ENCODE assay signal across 10 cellular contexts in genomic region chr14:35963209-35963608, GRCh38.
DNase-seq lines count a peak whose midpoint lies in the region; ATAC-seq and TF ChIP-seq lines count a peak whose summit lies in the region.
"Had no signal": no experiment of that assay in that cellular context is flagged by ENCODE, and none has a peak within 500 bp of the region (broad histone marks: within the 10 kb centered on the region; RNA-seq: fewer than 3 reads in every experiment).

No MANE protein-coding gene starts in this region.

- no peak for DNase-seq in GM06990 (ENCODE audit: extremely low read depth, insufficient read length)
- no peak for DNase-seq in HFF-Myc (ENCODE audit: extremely low read depth, low read depth)
- DNase-seq in NCI-H748 (lab: John Stamatoyannopoulos, UW; ENCODE audit: unreplicated experiment): peak; percentile 49
- DNase-seq in kidney epithelial cell (ENCODE audit: low read depth): no peak
- DNase-seq in DMS153 treated with DMSO at 0.1 percent for 48 hours (lab: John Stamatoyannopoulos, UW; ENCODE audit: unreplicated experiment): no peak
- DNase-seq: esophagus squamous epithelium; naive thymus-derived CD8-positive, alpha-beta T cell had no signal

- H3K27me3 ChIP-seq in GM06990 (replicated peaks; ENCODE audit: control insufficient read depth, insufficient read depth, low read length) (no peaks in the 10 kb centered on the region; the same call in 1 of the 2 replicates), kidney epithelial cell (ENCODE audit: control insufficient read depth, insufficient read depth, low read length) (no peaks in the 10 kb centered on the region)
- H3K27me3 ChIP-seq: esophagus squamous epithelium had no signal

- no peaks in the 10 kb centered on the region for H3K36me3 ChIP-seq in GM06990 (ENCODE audit: control insufficient read depth, insufficient read depth, low read length)
- no peaks in the 10 kb centered on the region for H3K36me3 ChIP-seq in kidney epithelial cell (ENCODE audit: control insufficient read depth, insufficient read depth, low read length)
- H3K36me3 ChIP-seq: esophagus squamous epithelium had no signal

- no peak for ATAC-seq in GM21717 (IDR thresholded peaks at IDR 0.05; ENCODE audit: unreplicated experiment)
- no peak for ATAC-seq in GM18517 (IDR thresholded peaks at IDR 0.05; ENCODE audit: unreplicated experiment)
- ATAC-seq in GM18861 (IDR thresholded peaks at IDR 0.05; ENCODE audit: unreplicated experiment): no peak
- ATAC-seq: naive thymus-derived CD8-positive, alpha-beta T cell had no signal

- TF ChIP-seq CTCF in GM06990 (IDR thresholded peaks at IDR 0.05; ENCODE audit: insufficient read depth, low read length, poor library complexity, severe bottlenecking): peak; percentile 41
- TF ChIP-seq CTCF in HFF-Myc (IDR thresholded peaks at IDR 0.05; ENCODE audit: low read depth, low read length, missing control alignments): peak; percentile 23
- TF ChIP-seq CTCF in kidney epithelial cell (IDR thresholded peaks at IDR 0.05; ENCODE audit: insufficient read depth, low read length, poor library complexity, severe bottlenecking): peak; percentile 31

- H3K4me3 ChIP-seq in GM06990 (replicated peaks; ENCODE audit: low read depth, low read length) (no peak overlapping the region), HFF-Myc (replicated peaks; ENCODE audit: low read depth, low read length) (no peak overlapping the region), kidney epithelial cell (ENCODE audit: low read depth, low read length) (no peak overlapping the region)
- H3K4me3 ChIP-seq: esophagus squamous epithelium had no signal
